8 cellular contexts compared by ENCODE assay signal in the genomic region with DNA sequence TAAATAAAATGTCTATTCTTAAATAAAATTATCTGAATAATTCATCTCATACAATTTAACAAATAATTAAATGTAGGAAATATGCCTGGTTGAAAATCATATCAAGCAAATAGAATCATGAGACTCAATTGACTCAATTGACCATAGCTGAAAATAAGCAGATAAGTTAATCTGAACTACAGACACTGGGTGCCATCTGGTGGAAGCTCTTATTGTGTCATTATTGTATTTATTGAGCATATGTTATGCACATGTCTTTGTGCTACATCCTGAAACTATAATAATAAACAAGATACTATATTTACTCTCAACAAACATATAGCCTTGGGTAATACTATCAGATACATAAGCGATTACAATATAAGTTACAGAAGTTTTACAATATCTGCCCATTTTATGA. TPM values are rescaled to one million over a fixed set of nuclear protein-coding genes. Genes with fewer than 3 reads are reported as not detected.
DNase-seq lines count a peak whose midpoint lies in the region; ATAC-seq and TF ChIP-seq lines count a peak whose summit lies in the region.

No MANE protein-coding gene starts in this region.

- POLR2A ChIA-PET in CD8-positive, alpha-beta T cell (lab: Charles Lee) = no interaction called here

- TF ChIP-seq CTCF in Loucy (conservative IDR thresholded peaks at IDR 0.05; ENCODE audit: low read length) = peak; percentile 44
- TF ChIP-seq CTCF in VCaP (conservative IDR thresholded peaks at IDR 0.05) = peak; percentile 53
- peak; percentile 15 for TF ChIP-seq CTCF in nephron progenitor cell (IDR thresholded peaks at IDR 0.05)
- no peak for TF ChIP-seq CTCF in CD8-positive, alpha-beta T cell (IDR thresholded peaks at IDR 0.05)
- no peak for TF ChIP-seq CTCF in natural killer cell (IDR thresholded peaks at IDR 0.05)

- CTCF ChIA-PET in CD8-positive, alpha-beta T cell (lab: Charles Lee) = no interaction called here

- no peaks in the 10 kb centered on the region for H3K4me1 ChIP-seq in Loucy (ENCODE audit: insufficient read depth, low read length, poor library complexity, severe bottlenecking)
- H3K4me1 ChIP-seq in CD8-positive, alpha-beta T cell (ENCODE audit: insufficient read depth, low read length) = no peaks in the 10 kb centered on the region

- H3K27me3 ChIP-seq in Loucy (ENCODE audit: insufficient read depth, low read length, poor library complexity, severe bottlenecking) = no peaks in the 10 kb centered on the region
- H3K27me3 ChIP-seq in CD8-positive, alpha-beta T cell (ENCODE audit: insufficient read depth, low read length) = no peaks in the 10 kb centered on the region

- no peaks in the 10 kb centered on the region for H3F3A ChIP-seq in Loucy (ENCODE audit: low read depth)

- H3K36me3 Mint-ChIP-seq in nephron progenitor cell (ENCODE audit: low read depth) = no peaks in the 10 kb centered on the region
- no peaks in the 10 kb centered on the region for H3K36me3 Mint-ChIP-seq in CD8-positive, alpha-beta T cell
- H3K36me3 Mint-ChIP-seq in natural killer cell = no peaks in the 10 kb centered on the region

- no peak overlapping the region for H3K9ac ChIP-seq in Loucy (ENCODE audit: low read depth, low read length, poor library complexity, severe bottlenecking)

- H3K9me2 ChIP-seq in Loucy (replicated peaks; ENCODE audit: low read depth, low read length) = no peaks in the 10 kb centered on the region

- no peaks in the 10 kb centered on the region for H3K27me3 Mint-ChIP-seq in nephron progenitor cell (ENCODE audit: low read depth, poor library complexity)
- H3K27me3 Mint-ChIP-seq in CD8-positive, alpha-beta T cell (ENCODE audit: low read depth) = no peaks in the 10 kb centered on the region
- no peaks in the 10 kb centered on the region for H3K27me3 Mint-ChIP-seq in natural killer cell (ENCODE audit: low read depth in 2 of 2)

- no peak overlapping the region for H3K4me3 ChIP-seq in Loucy (ENCODE audit: low read length, poor library complexity, severe bottlenecking)
- H3K4me3 ChIP-seq in CD8-positive, alpha-beta T cell (ENCODE audit: low read depth, low read length) = no peak overlapping the region

- H3K27ac Mint-ChIP-seq in nephron progenitor cell (no peak overlapping the region), natural killer cell (no peak overlapping the region)
- H3K27ac Mint-ChIP-seq in CD8-positive, alpha-beta T cell = no peak overlapping the region

- H3K9me3 ChIP-seq in Loucy (ENCODE audit: insufficient read depth, low read depth, low read length) = no peaks in the 10 kb centered on the region
- peaks cover 5% of the 10 kb centered on the region for H3K9me3 ChIP-seq in CD8-positive, alpha-beta T cell (ENCODE audit: low read length)

- H3K79me2 ChIP-seq in Loucy (ENCODE audit: insufficient read depth, low read length) = no peaks in the 10 kb centered on the region

- peak; percentile 61 for ATAC-seq in GM18502 (IDR thresholded peaks at IDR 0.05; ENCODE audit: poor library complexity, unreplicated experiment)
- no peak for ATAC-seq in CD8-positive, alpha-beta T cell
- ATAC-seq in natural killer cell = no peak

- H3K9me3 Mint-ChIP-seq in nephron progenitor cell = no peaks in the 10 kb centered on the region
- peaks cover 26% of the 10 kb centered on the region for H3K9me3 Mint-ChIP-seq in CD8-positive, alpha-beta T cell
- H3K9me3 Mint-ChIP-seq in natural killer cell = peaks cover 9 to 17% of the 10 kb centered on the region in 2 donors

- no peak overlapping the region for H3K27ac ChIP-seq in VCaP
- no peak overlapping the region for H3K27ac ChIP-seq in CD8-positive, alpha-beta T cell (ENCODE audit: low read depth, low read length)

- intact Hi-C loops in CD8-positive, alpha-beta T cell (cut with DNase I, micrococcal nuclease) = no loop called here
- intact Hi-C loops in natural killer cell (cut with micrococcal nuclease) = no loop called here

- no peaks in the 10 kb centered on the region for H4K20me1 ChIP-seq in Loucy (ENCODE audit: insufficient read depth, low read length, poor library complexity, severe bottlenecking)

- DNase-seq in nephron progenitor cell (no peak), natural killer cell (no peak), NCI-H2029 (lab: John Stamatoyannopoulos, UW) (no peak), HuH-7.5 (ENCODE audit: low spot score) (no peak)
- no peak for DNase-seq in CD8-positive, alpha-beta T cell

- no peaks in the 10 kb centered on the region for H3K36me3 ChIP-seq in Loucy (ENCODE audit: insufficient read depth, low read length)
- H3K36me3 ChIP-seq in CD8-positive, alpha-beta T cell (ENCODE audit: insufficient read depth, low read length) = no peaks in the 10 kb centered on the region

- no peaks in the 10 kb centered on the region for H3K4me1 Mint-ChIP-seq in nephron progenitor cell
- no peaks in the 10 kb centered on the region for H3K4me1 Mint-ChIP-seq in CD8-positive, alpha-beta T cell (ENCODE audit: low read depth)
- H3K4me1 Mint-ChIP-seq in natural killer cell = no peaks in the 10 kb centered on the region

- no peak overlapping the region for H3K4me3 Mint-ChIP-seq in nephron progenitor cell
- no peak overlapping the region for H3K4me3 Mint-ChIP-seq in CD8-positive, alpha-beta T cell
- no peak overlapping the region for H3K4me3 Mint-ChIP-seq in natural killer cell

- H3K4me2 ChIP-seq in Loucy (ENCODE audit: low read depth, low read length, poor library complexity, severe bottlenecking) = no peak overlapping the region

- H2AFZ ChIP-seq in Loucy (ENCODE audit: low read length) = no peak overlapping the region

RNA-seq across cellular contexts. Expression of gene BRINP3, which starts 41.0 kb away (rescaled TPM):
- total RNA-seq in CD8-positive, alpha-beta T cell = not detected
- total RNA-seq in natural killer cell = not detected

Comparison
In these comparisons a context has a peak if more than half of its experiments do, and no peak if none do; other contexts are left out.
1. CTCF ChIP-seq: peak in Loucy (single experiment), VCaP (single experiment) and nephron progenitor cell (single experiment); none in CD8-positive, alpha-beta T cell (single experiment) and natural killer cell (single experiment).